Comparison of ENCODE assay signal across 2 cellular contexts in the genomic region with DNA sequence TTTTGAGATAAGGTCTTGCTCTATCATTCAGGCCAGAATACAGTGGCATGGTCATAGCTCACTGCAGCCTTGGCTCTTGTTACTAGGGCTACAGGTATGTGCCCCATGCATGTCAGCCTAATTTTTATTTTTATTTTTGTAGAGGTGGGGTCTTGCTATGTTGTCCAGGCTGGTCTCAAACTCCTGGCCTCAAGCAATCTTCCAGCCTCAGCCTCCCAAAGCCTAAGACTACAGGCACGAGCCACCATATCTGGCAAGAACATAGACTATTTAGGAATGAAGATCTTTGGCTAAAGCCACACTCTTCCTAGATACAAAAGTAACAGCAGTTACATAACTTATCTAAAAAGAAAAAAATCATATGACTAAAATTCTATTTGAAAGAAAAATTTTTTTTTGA.
TF ChIP-seq lines count a peak whose summit lies in the region.

No MANE protein-coding gene starts in this region.

TF ChIP-seq in HepG2, 621 proteins besides CTCF, POLR2A, EP300 and RAD21:
- no peak for TF ChIP-seq ONECUT2 (CRISPR knock-in tag; IDR thresholded peaks at IDR 0.05)
- TF ChIP-seq MXI1 (IDR thresholded peaks at IDR 0.05; ENCODE audit: borderline replicate concordance, low read depth, low read length) = 0 out of 3 replicates have a peak, but pooled peaks have one; percentile 12
- TF ChIP-seq ZNF121 (CRISPR knock-in tag; IDR thresholded peaks at IDR 0.05) = peak; percentile 60; the same call in 1 of the 2 replicates
TF ChIP-seq in HepG2: peak in this region for 2.

TF ChIP-seq in K562, 482 proteins besides CTCF, POLR2A, EP300 and RAD21:
- TF ChIP-seq FOXK2 (conservative IDR thresholded peaks at IDR 0.05 in 1 of 2, IDR thresholded peaks at IDR 0.05 in 1 of 2; ENCODE audit: low read depth in 2 of 2) (no peak), ZNF121 (CRISPR knock-in tag; conservative IDR thresholded peaks at IDR 0.05) (0 out of 2 replicates have a peak, but pooled peaks have one; percentile 58)
TF ChIP-seq in K562: peak in this region for 1.
